ENCODE assay signal across 8 cellular contexts in the genomic region with DNA sequence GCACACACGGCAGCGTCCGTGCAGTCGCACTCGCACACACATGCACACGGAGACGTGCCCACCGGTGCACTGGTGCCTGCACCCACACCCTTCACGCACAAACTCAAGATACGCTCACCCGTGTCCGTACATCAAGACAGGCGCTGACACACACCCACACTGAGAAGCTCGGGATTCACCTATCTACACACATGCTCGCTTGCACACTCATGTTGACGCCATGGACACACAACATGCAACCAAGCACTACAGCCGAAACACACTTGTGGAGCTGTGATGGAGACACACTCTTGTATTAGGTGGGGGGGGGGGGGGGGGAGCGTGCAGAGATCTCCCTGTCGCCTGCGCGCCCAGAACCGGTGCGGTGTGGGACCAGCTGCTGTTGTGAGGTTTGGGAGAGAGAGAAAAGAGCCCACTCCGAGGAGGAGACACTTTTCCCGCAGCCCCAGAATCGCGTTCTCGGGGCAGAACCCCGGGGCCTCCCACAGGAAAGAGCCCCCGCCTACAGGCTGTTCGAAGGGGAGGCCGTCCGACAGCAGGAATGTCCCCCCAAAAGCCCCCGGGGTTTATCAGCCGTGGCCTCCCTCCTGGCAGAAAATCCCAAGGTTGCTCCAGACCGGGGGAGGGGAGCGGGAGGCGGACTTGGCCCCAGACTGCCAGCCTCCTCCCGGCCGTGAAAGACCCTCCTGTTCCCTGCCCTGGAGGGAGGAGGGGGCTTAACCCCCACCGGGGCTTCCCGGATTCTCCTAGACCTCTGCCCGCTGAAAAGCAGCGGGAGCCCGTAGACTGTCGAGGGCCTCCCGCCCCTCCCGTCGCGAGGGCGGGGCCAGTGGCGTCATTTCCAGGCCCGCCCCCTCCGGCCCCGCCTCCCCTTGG. TPM values are rescaled to one million over a fixed set of nuclear protein-coding genes. Genes with fewer than 3 reads are reported as not detected.
A peak's percentile ranks its signal among the peaks of the same experiment; 100 is the strongest.
DNase-seq lines count a peak whose midpoint lies in the region; ATAC-seq, FAIRE-seq and TF ChIP-seq lines count a peak whose summit lies in the region.

No MANE protein-coding gene starts in this region.

- peaks cover 12 to 14% of the 10 kb centered on the region in 2 experiments for H3K36me3 ChIP-seq in keratinocyte (ENCODE audit: control insufficient read depth in 2 of 2, extremely low read depth in 1 of 2, insufficient read depth in 2 of 2, low read length in 2 of 2)

- peak overlapping the region; percentile 69 for H3K4me2 ChIP-seq in keratinocyte (ENCODE audit: control insufficient read depth, extremely low read depth, insufficient read depth, low read depth, low read length)

- H3K4me3 Mint-ChIP-seq in HFFc6: peak overlapping the region; percentile 86

- dilution Hi-C loops in keratinocyte (cut with MboI; ENCODE audit: extremely low pct_ligation_motif_present, low sequenced_read_pairs): no loop called here

- H3K27ac Mint-ChIP-seq in HFFc6: peak overlapping the region; percentile 92

- no peaks in the 10 kb centered on the region for H3K9me1 ChIP-seq in keratinocyte (ENCODE audit: control insufficient read depth, extremely low read depth, insufficient read depth, low read length)

- no peaks in the 10 kb centered on the region for H3K9me3 ChIP-seq in keratinocyte (ENCODE audit: control insufficient read depth, low read depth, low read length)

- H3K9me3 Mint-ChIP-seq in HFFc6: no peaks in the 10 kb centered on the region

- DNase-seq in GDM1 (lab: John Stamatoyannopoulos, UW) (peak; percentile 65), HFFc6 (no peak), NCI-H1694 treated with DMSO at 0.1 percent for 48 hours (lab: John Stamatoyannopoulos, UW) (peak; percentile 40), keratinocyte (ENCODE audit: low read depth, low spot score) (peak; percentile 26)
- DNase-seq in central memory CD4-positive, alpha-beta T cell: peak; percentile 94
- DNase-seq in stimulated activated CD4-positive, alpha-beta T cell treated with anti-CD3 and anti-CD28 coated beads, Interleukin-12 subunit alpha, Interleukin-12 subunit beta, amount 100 ng/mL, for 24 hours (ENCODE audit: low read depth in 2 of 2): peak; percentile 79 to 87

- ATAC-seq in activated CD4-positive, CD25-positive, alpha-beta regulatory T cell treated with anti-CD3 and anti-CD28 coated beads, Interleukin-2, amount 50 U/mL, for 24 hours: peak; percentile 17 to 27
- ATAC-seq in HG03139 (IDR thresholded peaks at IDR 0.05; ENCODE audit: unreplicated experiment): no peak

- H3K27me3 Mint-ChIP-seq in HFFc6 (ENCODE audit: insufficient read depth): peaks cover 2% of the 10 kb centered on the region; the same call in 1 of the 2 replicates

- peaks cover 21% of the 10 kb centered on the region for H3K4me1 ChIP-seq in keratinocyte (ENCODE audit: control insufficient read depth, extremely low read depth, insufficient read depth, low read length)

- peaks cover 11% of the 10 kb centered on the region for H3K79me2 ChIP-seq in keratinocyte (ENCODE audit: control insufficient read depth, insufficient read depth, low read length)

- H3K4me1 Mint-ChIP-seq in HFFc6 (ENCODE audit: low read depth): peaks cover 34% of the 10 kb centered on the region

- peak overlapping the region; percentile 83 for H3K27ac ChIP-seq in keratinocyte (ENCODE audit: control insufficient read depth, insufficient read depth, low read length)

- no peak for FAIRE-seq in keratinocyte (lab: Jason Lieb, UNC)

- peak overlapping the region; percentile 36 for H2AFZ ChIP-seq in keratinocyte (ENCODE audit: control insufficient read depth, low read length)

- H3K27me3 ChIP-seq in keratinocyte (ENCODE audit: control insufficient read depth, extremely low read depth, insufficient read depth, low read length): no peaks in the 10 kb centered on the region

- no peaks in the 10 kb centered on the region for H3K36me3 Mint-ChIP-seq in HFFc6 (ENCODE audit: low read depth)

- H3K4me3 ChIP-seq in keratinocyte (ENCODE audit: control insufficient read depth in 2 of 3, extremely low read depth in 1 of 3, insufficient read depth in 2 of 3, low read depth in 1 of 3, low read length in 3 of 3): peak overlapping the region; percentile 64 to 80 (median 71)

- TF ChIP-seq CTCF in HFFc6 (IDR thresholded peaks at IDR 0.05) (no peak), keratinocyte (optimal IDR thresholded peaks at IDR 0.05 in 1 of 3, IDR thresholded peaks at IDR 0.05 in 1 of 3, conservative IDR thresholded peaks at IDR 0.05 in 1 of 3; ENCODE audit: extremely low read depth in 1 of 3, insufficient read depth in 2 of 3, low read length in 3 of 3) (no peak)

- H3K9ac ChIP-seq in keratinocyte (ENCODE audit: control insufficient read depth, extremely low read depth, insufficient read depth, low read length): peak overlapping the region; percentile 87

- no peaks in the 10 kb centered on the region for H4K20me1 ChIP-seq in keratinocyte (ENCODE audit: control insufficient read depth, extremely low read depth, insufficient read depth, low read length)

RNA-seq across cellular contexts. Expression of a gene that starts 0.5 kb away (rescaled TPM):
- 10 to 100 TPM; 23.1 to 27.4 (median 26.1) TPM for total RNA-seq in HFFc6 (2021; fragmentation: NEBNext Ultra II Directional; extraction: Animal tissue kit (Norgen Biotek cat#: 25700))
- 14.8 to 16.8 TPM (median 15.8 TPM) in 3 replicates for polyA plus RNA-seq in keratinocyte
- polyA plus RNA-seq in keratinocyte (2011; ENCODE audit: low read depth): 47.7 TPM
- polyA plus RNA-seq in keratinocyte (2011; cell fraction: cytosol; rRNA removed): 9.6 and 15.3 TPM in 2 replicates
- 47.4 and 48.2 TPM in 2 replicates for polyA plus RNA-seq in keratinocyte (2011; cell fraction: nucleus; rRNA removed)
- 21.2 and 23.3 TPM in 2 replicates for polyA plus RNA-seq in keratinocyte (2012; ENCODE audit: low replicate concordance)
- polyA minus RNA-seq in keratinocyte: 11.1 to 25.1 TPM (median 12.4 TPM) in 3 replicates
- 12.9 TPM for polyA minus RNA-seq in keratinocyte (2011; cell fraction: cytosol; rRNA and poly(A)+ RNA removed)
- 22.6 and 23.0 TPM in 2 replicates for polyA minus RNA-seq in keratinocyte (2011; cell fraction: nucleus; rRNA and poly(A)+ RNA removed)

RNA-seq across cellular contexts. Expression of a gene that starts 23.5 kb away (rescaled TPM):
- 1 to 10 TPM in 2 of 6 experiments, under 1 TPM in 4; 0.37 to 1.4 (median 0.69) TPM for total RNA-seq in HFFc6 (2021; fragmentation: NEBNext Ultra II Directional; extraction: Animal tissue kit (Norgen Biotek cat#: 25700))
- polyA plus RNA-seq in keratinocyte: 0.10 to 0.81 TPM (median 0.11 TPM) in 3 replicates
- polyA plus RNA-seq in keratinocyte (2011; ENCODE audit: low read depth): 0.46 TPM
- 0.11 and 0.19 TPM in 2 replicates for polyA plus RNA-seq in keratinocyte (2011; cell fraction: cytosol; rRNA removed)
- 0.56 and 0.69 TPM in 2 replicates for polyA plus RNA-seq in keratinocyte (2011; cell fraction: nucleus; rRNA removed)
- polyA plus RNA-seq in keratinocyte (2012; ENCODE audit: low replicate concordance): 0.71 and 1.0 TPM in 2 replicates
- 0.07 TPM in 1 of 3 replicates, not detected in the others for polyA minus RNA-seq in keratinocyte
- polyA minus RNA-seq in keratinocyte (2011; cell fraction: cytosol; rRNA and poly(A)+ RNA removed): not detected
- 0.42 and 0.54 TPM in 2 replicates for polyA minus RNA-seq in keratinocyte (2011; cell fraction: nucleus; rRNA and poly(A)+ RNA removed)

RNA-seq across cellular contexts. Expression of a gene that starts 25.6 kb away (rescaled TPM):
- 10 to 100 TPM in 4 of 6 experiments, 1 to 10 TPM in 2; 9.2 to 13.2 (median 11.5) TPM for total RNA-seq in HFFc6 (2021; fragmentation: NEBNext Ultra II Directional; extraction: Animal tissue kit (Norgen Biotek cat#: 25700))
- polyA plus RNA-seq in keratinocyte: 3.1 to 4.9 TPM (median 3.5 TPM) in 3 replicates
- polyA plus RNA-seq in keratinocyte (2011; ENCODE audit: low read depth): 1.6 TPM
- polyA plus RNA-seq in keratinocyte (2011; cell fraction: cytosol; rRNA removed): 1.5 and 7.8 TPM in 2 replicates
- 4.3 and 7.1 TPM in 2 replicates for polyA plus RNA-seq in keratinocyte (2011; cell fraction: nucleus; rRNA removed)
- 4.7 and 5.6 TPM in 2 replicates for polyA plus RNA-seq in keratinocyte (2012; ENCODE audit: low replicate concordance)
- 0.33 to 0.74 TPM (median 0.66 TPM) in 3 replicates for polyA minus RNA-seq in keratinocyte
- polyA minus RNA-seq in keratinocyte (2011; cell fraction: cytosol; rRNA and poly(A)+ RNA removed): 8.4 TPM
- polyA minus RNA-seq in keratinocyte (2011; cell fraction: nucleus; rRNA and poly(A)+ RNA removed): 2.8 and 3.0 TPM in 2 replicates

RNA-seq across cellular contexts. Expression of a gene that starts 37.3 kb away (rescaled TPM):
- total RNA-seq in HFFc6 (2021; fragmentation: NEBNext Ultra II Directional; extraction: Animal tissue kit (Norgen Biotek cat#: 25700)): 10 to 100 TPM; 62.6 to 75.9 (median 72.5) TPM
- 35.8 to 77.3 TPM (median 46.6 TPM) in 3 replicates for polyA plus RNA-seq in keratinocyte
- 12.7 TPM for polyA plus RNA-seq in keratinocyte (2011; ENCODE audit: low read depth)
- 43.1 and 74.9 TPM in 2 replicates for polyA plus RNA-seq in keratinocyte (2011; cell fraction: cytosol; rRNA removed)
- 57.2 and 68.1 TPM in 2 replicates for polyA plus RNA-seq in keratinocyte (2011; cell fraction: nucleus; rRNA removed)
- polyA plus RNA-seq in keratinocyte (2012; ENCODE audit: low replicate concordance): 30.2 and 63.8 TPM in 2 replicates
- 30.5 to 34.5 TPM (median 33.6 TPM) in 3 replicates for polyA minus RNA-seq in keratinocyte
- 55.1 TPM for polyA minus RNA-seq in keratinocyte (2011; cell fraction: cytosol; rRNA and poly(A)+ RNA removed)
- polyA minus RNA-seq in keratinocyte (2011; cell fraction: nucleus; rRNA and poly(A)+ RNA removed): 10.6 and 15.3 TPM in 2 replicates

RNA-seq across cellular contexts. Expression of a gene that starts 56.3 kb away (rescaled TPM):
- total RNA-seq in HFFc6 (2021; fragmentation: NEBNext Ultra II Directional; extraction: Animal tissue kit (Norgen Biotek cat#: 25700)): under 1 TPM in 1 of 6 experiments, not detected in 5; 0.12 TPM
- 0.60 to 0.81 TPM (median 0.63 TPM) in 3 replicates for polyA plus RNA-seq in keratinocyte
- 0.24 TPM for polyA plus RNA-seq in keratinocyte (2011; ENCODE audit: low read depth)
- polyA plus RNA-seq in keratinocyte (2011; cell fraction: cytosol; rRNA removed): 0.43 and 0.78 TPM in 2 replicates
- 0.27 and 0.52 TPM in 2 replicates for polyA plus RNA-seq in keratinocyte (2011; cell fraction: nucleus; rRNA removed)
- 0.83 and 2.1 TPM in 2 replicates for polyA plus RNA-seq in keratinocyte (2012; ENCODE audit: low replicate concordance)
- 0.26 to 0.99 TPM (median 0.43 TPM) in 3 replicates for polyA minus RNA-seq in keratinocyte
- not detected for polyA minus RNA-seq in keratinocyte (2011; cell fraction: cytosol; rRNA and poly(A)+ RNA removed)
- 0.39 and 0.42 TPM in 2 replicates for polyA minus RNA-seq in keratinocyte (2011; cell fraction: nucleus; rRNA and poly(A)+ RNA removed)
